ENCODE assay signal across 14 cellular contexts in genomic region chr4:94419956-94420355, GRCh38. TPM values are rescaled to one million over a fixed set of nuclear protein-coding genes. Genes with fewer than 3 reads are reported as not detected.
DNase-seq lines count a peak whose midpoint lies in the region; FAIRE-seq and TF ChIP-seq lines count a peak whose summit lies in the region.
"Had no signal": no experiment of that assay in that cellular context is flagged by ENCODE, and none has a peak within 500 bp of the region (broad histone marks: within the 10 kb centered on the region; RNA-seq: fewer than 3 reads in every experiment).

No MANE protein-coding gene starts in this region.

- H3K4me1 ChIP-seq in astrocyte (ENCODE audit: insufficient read depth, low read length), result no peaks in the 10 kb centered on the region
- peaks cover 17% of the 10 kb centered on the region for H3K4me1 ChIP-seq in left ventricle myocardium inferior
- H3K4me1 ChIP-seq in smooth muscle cell (ENCODE audit: low read depth), result peaks cover 4% of the 10 kb centered on the region
- H3K4me1 ChIP-seq: SJSA1 had no signal

- H3F3A ChIP-seq in smooth muscle cell (ENCODE audit: low read depth), result no peaks in the 10 kb centered on the region

- H2AFZ ChIP-seq in astrocyte (ENCODE audit: low read depth, low read length) (no peak overlapping the region), smooth muscle cell (ENCODE audit: low read depth) (no peak overlapping the region)

- H4K20me1 ChIP-seq in astrocyte (ENCODE audit: insufficient read depth, low read length), result no peaks in the 10 kb centered on the region
- no peaks in the 10 kb centered on the region for H4K20me1 ChIP-seq in smooth muscle cell (ENCODE audit: low read depth)

- no peak overlapping the region for H3K27ac ChIP-seq in astrocyte (ENCODE audit: low read depth, low read length)
- peak overlapping the region; percentile 25 for H3K27ac ChIP-seq in left ventricle myocardium inferior (replicated peaks)
- peak overlapping the region; percentile 5 for H3K27ac ChIP-seq in smooth muscle cell (ENCODE audit: low read depth)
- H3K27ac ChIP-seq: SJSA1, VCaP had no signal

- H3K36me3 Mint-ChIP-seq in astrocyte (ENCODE audit: low read depth, unreplicated experiment), result no peaks in the 10 kb centered on the region

- H3K36me3 ChIP-seq in astrocyte (ENCODE audit: insufficient read depth, low read length) (no peaks in the 10 kb centered on the region), left ventricle myocardium inferior (no peaks in the 10 kb centered on the region), smooth muscle cell (ENCODE audit: low read depth) (no peaks in the 10 kb centered on the region)
- H3K36me3 ChIP-seq: SJSA1 had no signal

- no peaks in the 10 kb centered on the region for H3K27me3 Mint-ChIP-seq in astrocyte (ENCODE audit: low read depth, unreplicated experiment)

- H3K27ac Mint-ChIP-seq in astrocyte (ENCODE audit: unreplicated experiment), result no peak overlapping the region

- H3K27me3 ChIP-seq in astrocyte (ENCODE audit: insufficient read depth, low read length), result no peaks in the 10 kb centered on the region
- no peaks in the 10 kb centered on the region for H3K27me3 ChIP-seq in left ventricle myocardium inferior (ENCODE audit: low read depth)
- H3K27me3 ChIP-seq in smooth muscle cell (ENCODE audit: low read depth), result no peaks in the 10 kb centered on the region

- no peak overlapping the region for H3K4me3 Mint-ChIP-seq in astrocyte (ENCODE audit: unreplicated experiment)

- H3K4me1 Mint-ChIP-seq in astrocyte (ENCODE audit: low read depth, unreplicated experiment), result peaks cover 16% of the 10 kb centered on the region

- intact Hi-C loops in left ventricle myocardium inferior (cut with micrococcal nuclease), result no loop called here

- H3K9ac ChIP-seq in astrocyte (ENCODE audit: low read length), result no peak overlapping the region
- H3K9ac ChIP-seq in smooth muscle cell (ENCODE audit: low read depth), result no peak overlapping the region

- 23% methylated on average over 3 of the region's 3 CpGs for WGBS in smooth muscle cell (ENCODE audit: low lambda C conversion rate)

- TF ChIP-seq CTCF in astrocyte (IDR thresholded peaks at IDR 0.05; ENCODE audit: insufficient read depth, low read depth, low read length) (no peak), left ventricle myocardium inferior (IDR thresholded peaks at IDR 0.05; ENCODE audit: borderline replicate concordance) (no peak), smooth muscle cell (IDR thresholded peaks at IDR 0.05; ENCODE audit: borderline replicate concordance, insufficient read depth, poor library complexity, severe bottlenecking) (no peak)

- FAIRE-seq in astrocyte (lab: Jason Lieb, UNC), result peak; percentile 43

- peaks cover 5% of the 10 kb centered on the region for H3K9me3 Mint-ChIP-seq in astrocyte (ENCODE audit: unreplicated experiment)

- H3K4me2 ChIP-seq in astrocyte (ENCODE audit: low read length), result no peak overlapping the region
- H3K4me2 ChIP-seq in smooth muscle cell, result peak overlapping the region; percentile 66

- DNase-seq in HPDE6-E6E7 (ENCODE audit: extremely low spot score), result peak; percentile 63
- DNase-seq in astrocyte (ENCODE audit: low read depth), result peak; percentile 64
- no peak for DNase-seq in left ventricle myocardium inferior
- DNase-seq in smooth muscle cell (lab: John Stamatoyannopoulos, UW; ENCODE audit: unreplicated experiment), result no peak
- DNase-seq in mesenteric fat pad (ENCODE audit: low spot score), result no peak
- no peak for DNase-seq in iPS-NIHi7 (ENCODE audit: extremely low spot score)
- DNase-seq in Ammon's horn (ENCODE audit: low spot score), result no peak
- DNase-seq: anterior cingulate cortex; DMS79 treated with DMSO at 0.1 percent for 48 hours; islet precursor cell; NCI-H510A; stimulated activated naive CD8-positive, alpha-beta T cell treated with anti-CD3 and anti-CD28 coated beads, Interleukin-15, Interleukin-2, amounts not matched to agents 100 U/mL and 50 U/mL, for 24 hours had no signal

- no peak overlapping the region for H3K4me3 ChIP-seq in astrocyte (ENCODE audit: insufficient read depth, low read depth, low read length)
- no peak overlapping the region for H3K4me3 ChIP-seq in left ventricle myocardium inferior
- no peak overlapping the region for H3K4me3 ChIP-seq in smooth muscle cell
- H3K4me3 ChIP-seq: SJSA1 had no signal

- no peaks in the 10 kb centered on the region for H3K79me2 ChIP-seq in astrocyte (ENCODE audit: insufficient read depth, low read length)
- no peaks in the 10 kb centered on the region for H3K79me2 ChIP-seq in smooth muscle cell (ENCODE audit: low read depth)

- H3K9me3 ChIP-seq in astrocyte (ENCODE audit: insufficient read depth, low read depth, low read length) (no peaks in the 10 kb centered on the region), left ventricle myocardium inferior (replicated peaks) (peaks cover 32% of the 10 kb centered on the region), smooth muscle cell (replicated peaks; ENCODE audit: low read depth) (no peaks in the 10 kb centered on the region)
- H3K9me3 ChIP-seq: SJSA1 had no signal

RNA-seq across cellular contexts. Expression of gene PDLIM5, which starts 31.8 kb away (rescaled TPM):
- 174 and 181 TPM in 2 replicates for total RNA-seq in astrocyte
- 982 TPM for total RNA-seq in left ventricle myocardium inferior
- total RNA-seq in smooth muscle cell, result 150 and 182 TPM in 2 replicates
- polyA plus RNA-seq in smooth muscle cell, result 129 and 144 TPM in 2 replicates
- 125 TPM for total RNA-seq in mesenteric fat pad

Comparison
In these comparisons a context has a peak if more than half of its experiments do, and no peak if none do; other contexts are left out.
1. DNase-seq: peak in HPDE6-E6E7 (single experiment) and astrocyte (single experiment); none in left ventricle myocardium inferior (single experiment), smooth muscle cell (single experiment), mesenteric fat pad (single experiment), iPS-NIHi7 (single experiment) and Ammon's horn (single experiment).